ENCODE assay signal across 9 cellular contexts in the genomic region with DNA sequence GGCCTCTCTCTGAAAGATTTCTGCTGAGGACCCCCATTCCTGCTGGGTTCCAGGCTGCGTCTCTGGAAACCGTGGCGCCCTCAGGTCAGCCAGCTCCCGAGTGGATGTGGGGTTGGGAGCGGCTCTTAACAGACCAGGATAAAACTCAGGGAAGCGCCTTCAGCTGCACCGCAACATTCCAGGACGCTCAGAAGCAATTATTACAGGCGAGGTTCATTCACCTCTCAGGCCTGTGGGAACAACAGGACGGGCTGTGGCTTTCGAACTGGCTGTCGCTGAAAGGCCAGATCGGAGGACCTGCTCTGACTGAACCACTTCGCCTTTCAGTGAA. TPM values are rescaled to one million over a fixed set of nuclear protein-coding genes. Genes with fewer than 3 reads are reported as not detected.
DNase-seq lines count a peak whose midpoint lies in the region; ATAC-seq and TF ChIP-seq lines count a peak whose summit lies in the region.
"Had no signal": no experiment of that assay in that cellular context is flagged by ENCODE, and none has a peak within 500 bp of the region (broad histone marks: within the 10 kb centered on the region; RNA-seq: fewer than 3 reads in every experiment).

No MANE protein-coding gene starts in this region.

- no peaks in the 10 kb centered on the region for H3K36me3 ChIP-seq in brain microvascular endothelial cell (replicated peaks)
- H3K36me3 ChIP-seq in lower lobe of right lung: no peaks in the 10 kb centered on the region
- H3K36me3 ChIP-seq in thyroid gland: no peaks in the 10 kb centered on the region

- peaks cover 13% of the 10 kb centered on the region for H3K4me1 Mint-ChIP-seq in activated CD8-positive, alpha-beta memory T cell treated with anti-CD3 and anti-CD28 coated beads, Interleukin-2, amount 10 ng/mL, durations not matched to agents 7 days and 5 days

- WGBS in thyroid gland, 2 donors: 5 to 23% methylated on average over 11 of the region's 14 CpGs

- CTCF ChIA-PET in activated CD8-positive, alpha-beta memory T cell treated with anti-CD3 and anti-CD28 coated beads, Interleukin-2, amount 10 ng/mL, durations not matched to agents 7 days and 5 days (lab: Charles Lee): interaction anchor here (0.9 kb wide), 1 partner anchor 18 kb away, joined by 3 read pairs; no protein-coding TSS in a partner anchor

- H3K4me1 ChIP-seq in lower lobe of right lung (peaks cover 21% of the 10 kb centered on the region), thyroid gland (peaks cover 8 to 13% of the 10 kb centered on the region in 2 donors)

- no peak overlapping the region for H3K27ac Mint-ChIP-seq in activated CD8-positive, alpha-beta memory T cell treated with anti-CD3 and anti-CD28 coated beads, Interleukin-2, amount 10 ng/mL, durations not matched to agents 7 days and 5 days

- TF ChIP-seq POLR2A in thyroid gland (IDR thresholded peaks at IDR 0.05): no peak

- H3K4me3 ChIP-seq in brain microvascular endothelial cell (ENCODE audit: low read depth, low read length): peak overlapping the region; percentile 72
- H3K4me3 ChIP-seq in lower lobe of right lung: peak overlapping the region; percentile 80
- H3K4me3 ChIP-seq in thyroid gland (replicated peaks in 1 of 3): peak overlapping the region in 1 of 3 donors; percentile 56

- H3K9me3 ChIP-seq in lower lobe of right lung (no peaks in the 10 kb centered on the region), thyroid gland (no peaks in the 10 kb centered on the region)

- no peak for DNase-seq in activated CD8-positive, alpha-beta memory T cell treated with anti-CD3 and anti-CD28 coated beads, Interleukin-2, amount 10 ng/mL, durations not matched to agents 7 days and 5 days
- no peak for DNase-seq in activated CD8-positive, alpha-beta memory T cell treated with anti-CD3 and anti-CD28 coated beads for 24 hours
- no peak for DNase-seq in brain microvascular endothelial cell
- no peak for DNase-seq in lower lobe of right lung
- no peak for DNase-seq in thyroid gland
- no peak for DNase-seq in NCI-H446 (lab: John Stamatoyannopoulos, UW)
- no peak for DNase-seq in DMS 273 (lab: John Stamatoyannopoulos, UW; ENCODE audit: unreplicated experiment)
- DNase-seq in NCI-H526 (lab: John Stamatoyannopoulos, UW): no peak

- no peak for TF ChIP-seq CTCF in brain microvascular endothelial cell (IDR thresholded peaks at IDR 0.05; ENCODE audit: low read depth, low read length, missing control alignments)
- TF ChIP-seq CTCF in lower lobe of right lung (IDR thresholded peaks at IDR 0.05): no peak
- TF ChIP-seq CTCF in thyroid gland (IDR thresholded peaks at IDR 0.05): no peak

- in situ Hi-C loops in brain microvascular endothelial cell (cut with HindIII; ENCODE audit: low pct_ligation_motif_present, low sequenced_read_pairs): no loop called here

- H3K9me3 Mint-ChIP-seq in activated CD8-positive, alpha-beta memory T cell treated with anti-CD3 and anti-CD28 coated beads, Interleukin-2, amount 10 ng/mL, durations not matched to agents 7 days and 5 days (ENCODE audit: low read depth): no peaks in the 10 kb centered on the region

- H3K27ac ChIP-seq in brain microvascular endothelial cell (no peak overlapping the region), lower lobe of right lung (peak overlapping the region; percentile 83), thyroid gland (peak overlapping the region in 2 of 3 donors; percentile 34 to 50)

- no peaks in the 10 kb centered on the region for H3K36me3 Mint-ChIP-seq in activated CD8-positive, alpha-beta memory T cell treated with anti-CD3 and anti-CD28 coated beads, Interleukin-2, amount 10 ng/mL, durations not matched to agents 7 days and 5 days

- H3K27me3 Mint-ChIP-seq in activated CD8-positive, alpha-beta memory T cell treated with anti-CD3 and anti-CD28 coated beads, Interleukin-2, amount 10 ng/mL, durations not matched to agents 7 days and 5 days: peaks cover 40% of the 10 kb centered on the region

- peak overlapping the region; percentile 85 for H3K4me3 Mint-ChIP-seq in activated CD8-positive, alpha-beta memory T cell treated with anti-CD3 and anti-CD28 coated beads, Interleukin-2, amount 10 ng/mL, durations not matched to agents 7 days and 5 days

- H3K27me3 ChIP-seq in brain microvascular endothelial cell (replicated peaks): no peaks in the 10 kb centered on the region
- no peaks in the 10 kb centered on the region for H3K27me3 ChIP-seq in lower lobe of right lung (ENCODE audit: low read depth)
- H3K27me3 ChIP-seq in thyroid gland: no peaks in the 10 kb centered on the region

- intact Hi-C loops in lower lobe of right lung (cut with DNase I): no loop called here
- intact Hi-C loops in thyroid gland (cut with DNase I): no loop called here

- no peak for ATAC-seq in activated CD8-positive, alpha-beta memory T cell treated with anti-CD3 and anti-CD28 coated beads, Interleukin-2, amount 10 ng/mL, durations not matched to agents 7 days and 5 days
- no peak for ATAC-seq in lower lobe of right lung

RNA-seq across cellular contexts. Expression of a gene that starts 0.4 kb away (rescaled TPM):
- 1 to 10 TPM; 2.6 to 3.8 TPM for total RNA-seq in activated CD8-positive, alpha-beta memory T cell treated with anti-CD3 and anti-CD28 coated beads, Interleukin-2, amount 10 ng/mL, durations not matched to agents 7 days and 5 days
- total RNA-seq in lower lobe of right lung (19.4 TPM), thyroid gland (10 to 100 TPM in 1 of 4 donors, 1 to 10 TPM in 3; 2.4 to 10.2 (median 3.3) TPM)
- total RNA-seq: HT1080 had no signal
